8 cellular contexts compared by ENCODE assay signal in genomic region chr17:82217530-82218204, GRCh38. TPM values are rescaled to one million over a fixed set of nuclear protein-coding genes. Genes with fewer than 3 reads are reported as not detected.
DNase-seq lines count a peak whose midpoint lies in the region; ATAC-seq and TF ChIP-seq lines count a peak whose summit lies in the region.

No MANE protein-coding gene starts in this region.

- H3K27me3 ChIP-seq in Caco-2 (replicated peaks; ENCODE audit: control insufficient read depth, insufficient read depth, low read length) = no peaks in the 10 kb centered on the region
- no peaks in the 10 kb centered on the region for H3K27me3 ChIP-seq in Panc1 (ENCODE audit: control insufficient read depth, insufficient read depth, low read length)

- in situ Hi-C loops in Panc1 (cut with HindIII; ENCODE audit: low pct_unique_long_range_greater_than_20kb, low sequenced_read_pairs) = no loop called here

- ATAC-seq in Panc1 (peak; percentile 24), esophagus mucosa (peak; percentile 31), GM19324 (IDR thresholded peaks at IDR 0.05; ENCODE audit: low FRiP score, unreplicated experiment) (no peak), GM21825 (IDR thresholded peaks at IDR 0.05; ENCODE audit: unreplicated experiment) (no peak)

- intact Hi-C loops in Caco-2 (cut with micrococcal nuclease; ENCODE audit: unreplicated experiment) (no loop called here), Panc1 (cut with micrococcal nuclease; ENCODE audit: unreplicated experiment) (no loop called here)

- H3K4me3 Mint-ChIP-seq in Caco-2 (ENCODE audit: unreplicated experiment) (no peak overlapping the region), osteocyte (ENCODE audit: unreplicated experiment) (no peak overlapping the region)

- H3K4me3 ChIP-seq in Caco-2 (ENCODE audit: low read depth, low read length) (no peak overlapping the region), Panc1 (ENCODE audit: low read depth in 2 of 2, low read length in 2 of 2) (no peak overlapping the region)

- peak overlapping the region; percentile 86 for H3K27ac ChIP-seq in Panc1 (ENCODE audit: low read length)

- H3K27ac Mint-ChIP-seq in Caco-2 (ENCODE audit: unreplicated experiment) (no peak overlapping the region), osteocyte (ENCODE audit: unreplicated experiment) (peak overlapping the region; percentile 90)

- no peak for TF ChIP-seq CTCF in Caco-2 (IDR thresholded peaks at IDR 0.05; ENCODE audit: insufficient read depth in 1 of 2, low read depth in 1 of 2, low read length in 1 of 2, severe bottlenecking in 1 of 2, unreplicated experiment in 1 of 2)
- TF ChIP-seq CTCF in Panc1 (IDR thresholded peaks at IDR 0.05) = no peak
- no peak for TF ChIP-seq CTCF in osteocyte (IDR thresholded peaks at IDR 0.05)

- H3K36me3 ChIP-seq in Caco-2 (ENCODE audit: control insufficient read depth, insufficient read depth, low read length) = no peaks in the 10 kb centered on the region
- H3K36me3 ChIP-seq in Panc1 (ENCODE audit: control insufficient read depth, insufficient read depth, low read length) = no peaks in the 10 kb centered on the region; the same call in 1 of the 2 replicates

- H3K4me1 ChIP-seq in Caco-2 = peaks cover 24% of the 10 kb centered on the region
- H3K4me1 ChIP-seq in Panc1 (ENCODE audit: control insufficient read depth, insufficient read depth, low read length) = peaks cover 40% of the 10 kb centered on the region

- H3K36me3 Mint-ChIP-seq in Caco-2 (ENCODE audit: insufficient read depth, unreplicated experiment) = peaks cover 9% of the 10 kb centered on the region
- H3K36me3 Mint-ChIP-seq in osteocyte (ENCODE audit: unreplicated experiment) = no peaks in the 10 kb centered on the region

- H3K27me3 Mint-ChIP-seq in Caco-2 (ENCODE audit: insufficient read depth, unreplicated experiment) (no peaks in the 10 kb centered on the region), osteocyte (ENCODE audit: unreplicated experiment) (no peaks in the 10 kb centered on the region)

- CTCF ChIA-PET in Caco-2 (lab: Charles Lee) = no interaction called here
- CTCF ChIA-PET in Panc1 (lab: Charles Lee) = interaction anchor here (0.7 kb wide), 1 partner anchor 56 kb away, joined by 6 read pairs; no protein-coding TSS in a partner anchor

- DNase-seq in Caco-2 (peak; percentile 49 to 77), Panc1 (ENCODE audit: low read depth, low spot score) (no peak), osteocyte (ENCODE audit: extremely low spot score, unreplicated experiment) (peak; percentile 86), cerebellar nuclear complex (lab: John Stamatoyannopoulos, UW) (no peak)
- no peak for DNase-seq in activated CD4-positive, alpha-beta T cell treated with anti-CD3 and anti-CD28 coated beads, Interleukin-2, amount 50 U/mL, for 48 hours

- H3K9me3 Mint-ChIP-seq in Caco-2 (ENCODE audit: unreplicated experiment) (no peaks in the 10 kb centered on the region), osteocyte (ENCODE audit: unreplicated experiment) (no peaks in the 10 kb centered on the region)

- H3K4me1 Mint-ChIP-seq in Caco-2 (ENCODE audit: low read depth, unreplicated experiment) (no peaks in the 10 kb centered on the region), osteocyte (ENCODE audit: unreplicated experiment) (peaks cover 38% of the 10 kb centered on the region)

- H3K9me3 ChIP-seq in Caco-2 (no peaks in the 10 kb centered on the region), Panc1 (ENCODE audit: control insufficient read depth, insufficient read depth, low read depth, low read length) (no peaks in the 10 kb centered on the region)

- BruUV-seq in Caco-2 (replicated peaks; lab: Mats Ljungman, UMichigan) (no TSS peak), Panc1 (replicated peaks; lab: Mats Ljungman, UMichigan) (no TSS peak)

- POLR2A ChIA-PET in Caco-2 (lab: Charles Lee) = no interaction called here
- POLR2A ChIA-PET in Panc1 (lab: Charles Lee) = interaction anchor here (0.6 kb wide), 1 partner anchor 9 kb away, joined by 3 read pairs; no protein-coding TSS in a partner anchor

RNA-seq across cellular contexts. Expression of gene CCDC57, which starts 5.0 kb away (rescaled TPM):
- total RNA-seq in Caco-2 (2022) = 31.0 and 32.2 TPM in 2 replicates
- total RNA-seq in Panc1 (2021; ENCODE audit: unreplicated experiment) = 63.6 TPM
- 59.2 TPM for polyA plus RNA-seq in Panc1 (2012; ENCODE audit: insufficient read length)
- total RNA-seq in esophagus mucosa = 23.2 TPM
- 50.8 and 57.9 TPM in 2 replicates for total RNA-seq in osteocyte

RNA-seq across cellular contexts. Expression of gene SLC16A3, which starts 11.2 kb away (rescaled TPM):
- total RNA-seq in Caco-2 (2022) (13.1 and 13.7 TPM in 2 replicates), Panc1 (2021; ENCODE audit: unreplicated experiment) (581 TPM), esophagus mucosa (50.0 TPM), osteocyte (12.9 and 18.1 TPM in 2 replicates)
- polyA plus RNA-seq in Panc1 (2012; ENCODE audit: insufficient read length) = 1,387 TPM

RNA-seq across cellular contexts. Expression of gene CSNK1D, which starts 55.8 kb away (rescaled TPM):
- total RNA-seq in Caco-2 (2022) = 196 TPM in 2 replicates
- total RNA-seq in Panc1 (2021; ENCODE audit: unreplicated experiment) = 234 TPM
- 316 TPM for polyA plus RNA-seq in Panc1 (2012; ENCODE audit: insufficient read length)
- 65.7 TPM for total RNA-seq in esophagus mucosa
- 118 and 124 TPM in 2 replicates for total RNA-seq in osteocyte

Comparison
In these comparisons a context has a peak if more than half of its experiments do, and no peak if none do; other contexts are left out.
1. DNase-seq: peak in Caco-2 (2 of 2) and osteocyte (single experiment); none in Panc1 (single experiment), cerebellar nuclear complex (0 of 2) and activated CD4-positive, alpha-beta T cell treated with anti-CD3 and anti-CD28 coated beads, Interleukin-2, amount 50 U/mL, for 48 hours (0 of 2).
2. ATAC-seq: peak in Panc1 (single experiment) and esophagus mucosa (single experiment); none in GM19324 (single experiment) and GM21825 (single experiment).
3. RNA of gene SLC16A3, which starts 11.2 kb away (total RNA-seq): 581 TPM in Panc1 (single experiment); 50.0 TPM in esophagus mucosa (single experiment), 12.9 to 18.1 TPM in osteocyte and 13.1 to 13.7 TPM in Caco-2; every median in the first group is over 10 times any median in the second.